In the genomic region with DNA sequence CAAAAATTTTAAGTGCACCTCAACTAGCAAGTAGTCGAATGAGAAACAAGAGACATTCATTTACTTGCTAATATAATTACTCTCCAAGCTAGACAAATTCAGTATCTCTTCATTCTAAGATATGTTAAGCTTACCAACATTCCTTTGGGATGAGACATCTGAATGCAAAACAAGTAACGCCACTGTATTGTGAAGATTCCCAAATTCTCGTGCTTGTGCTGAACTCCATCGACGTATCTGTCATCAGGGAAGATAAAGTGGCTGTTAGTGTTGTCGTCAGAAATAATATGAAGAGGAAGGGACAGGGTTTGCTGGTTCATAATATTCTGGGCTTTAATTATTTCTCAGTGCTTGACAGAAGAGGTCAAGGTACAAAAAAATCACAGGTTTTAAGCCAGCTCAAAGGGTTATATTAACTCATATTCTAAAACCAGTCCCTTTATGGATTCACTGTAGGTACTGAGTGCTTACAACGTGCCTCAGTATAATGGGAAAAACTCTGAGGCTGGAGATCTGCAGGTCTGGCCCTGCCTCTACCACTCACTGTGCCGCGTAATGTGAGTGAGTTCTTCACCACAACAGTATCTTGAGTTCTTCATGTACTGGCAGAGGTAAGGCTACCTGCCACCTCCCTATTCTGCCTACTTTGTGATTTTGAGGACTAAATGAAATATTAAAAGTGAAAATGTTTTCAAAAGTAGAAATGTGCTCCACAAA, we compare ENCODE assay signal across 16 cellular contexts. TPM values are rescaled to one million over a fixed set of nuclear protein-coding genes. Genes with fewer than 3 reads are reported as not detected.
A peak's percentile ranks its signal among the peaks of the same experiment; 100 is the strongest.
DNase-seq lines count a peak whose midpoint lies in the region; ATAC-seq and TF ChIP-seq lines count a peak whose summit lies in the region.
"Had no signal": no experiment of that assay in that cellular context is flagged by ENCODE, and none has a peak within 500 bp of the region (broad histone marks: within the 10 kb centered on the region; RNA-seq: fewer than 3 reads in every experiment).

No MANE protein-coding gene starts in this region.

- H3K9me3 Mint-ChIP-seq in H9, result no peaks in the 10 kb centered on the region
- H3K9me3 Mint-ChIP-seq: activated B cell treated with CpG ODN at 0.5 μM for 24 hours; CD4-positive, alpha-beta memory T cell; effector memory CD8-positive, alpha-beta T cell had no signal

- H3K27me3 Mint-ChIP-seq in H9 (ENCODE audit: low read depth), result no peaks in the 10 kb centered on the region
- H3K27me3 Mint-ChIP-seq: activated B cell treated with CpG ODN at 0.5 μM for 24 hours; CD4-positive, alpha-beta memory T cell; effector memory CD8-positive, alpha-beta T cell had no signal

- H4K91ac ChIP-seq in H9 (ENCODE audit: insufficient read length, low read depth, low read length), result no peak overlapping the region

- ATAC-seq in GM19035 (IDR thresholded peaks at IDR 0.05; ENCODE audit: unreplicated experiment) (no peak), GM18502 (IDR thresholded peaks at IDR 0.05; ENCODE audit: poor library complexity, unreplicated experiment) (no peak)
- ATAC-seq: effector memory CD8-positive, alpha-beta T cell; HepG2; left colon had no signal

- 79% methylated on average over 9 of the region's 9 CpGs for WGBS in HUES64
- WGBS in H9 (ENCODE audit: extremely low coverage, insufficient read length, low lambda C conversion rate), result no CpG with 5 or more reads among the region's 9 CpGs

- H2BK120ac ChIP-seq in H9 (ENCODE audit: low read depth, low read length, poor library complexity, severe bottlenecking), result no peak overlapping the region

- no peak overlapping the region for H2BK5ac ChIP-seq in H9 (ENCODE audit: insufficient read length, low read length)

- no peak overlapping the region for H3K4me3 ChIP-seq in HUES64 (ENCODE audit: low read length)
- H3K4me3 ChIP-seq in cardiac fibroblast (replicated peaks in 1 of 2; ENCODE audit: low read depth in 2 of 2, low read length in 2 of 2), result no peak overlapping the region
- H3K4me3 ChIP-seq: PC-9, prostate gland had no signal

- DNase-seq in AG08395 (ENCODE audit: low spot score) (peak; percentile 58), cardiac fibroblast (ENCODE audit: low read depth in 2 of 2) (peak; percentile 83 to 84), kidney glomerular epithelial cell (lab: John Stamatoyannopoulos, UW) (peak; percentile 56), H9 (no peak), HuH-7.5 (ENCODE audit: low spot score) (no peak)
- DNase-seq: activated B cell treated with CpG ODN at 0.5 μM for 24 hours; CD4-positive, alpha-beta memory T cell; effector memory CD8-positive, alpha-beta T cell; left colon; NCI-H2029 treated with DMSO at 0.1 percent for 48 hours had no signal

- no peak overlapping the region for H4K5ac ChIP-seq in H9 (ENCODE audit: insufficient read length, low read depth, low read length)

- H3K14ac ChIP-seq in H9 (ENCODE audit: insufficient read depth, low read length), result no peak overlapping the region

- peak overlapping the region in 1 of 3 experiments; percentile 23; a peak in 2 of 7 replicates for H3K27ac Mint-ChIP-seq in H9
- H3K27ac Mint-ChIP-seq: activated B cell treated with CpG ODN at 0.5 μM for 24 hours had no signal

- H4K8ac ChIP-seq in H9 (replicated peaks; ENCODE audit: insufficient read length, low read depth, low read length), result no peak overlapping the region

- H3K4me1 ChIP-seq in HUES64 (ENCODE audit: insufficient read depth, low read length) (peaks cover 15% of the 10 kb centered on the region), H9 (ENCODE audit: insufficient read depth, low read length) (no peaks in the 10 kb centered on the region)
- H3K4me1 ChIP-seq: prostate gland had no signal

- no peak overlapping the region for H3K4me2 ChIP-seq in H9 (ENCODE audit: insufficient read depth, insufficient read length, low read length)
- H3K4me2 ChIP-seq: PC-9 had no signal

- H3K4me1 Mint-ChIP-seq in H9, result peaks cover 10% of the 10 kb centered on the region in 2 experiments; a peak in 3 of 4 replicates
- H3K4me1 Mint-ChIP-seq: activated B cell treated with CpG ODN at 0.5 μM for 24 hours; CD4-positive, alpha-beta memory T cell had no signal

- no peak overlapping the region for H3K56ac ChIP-seq in H9 (ENCODE audit: insufficient read length, low read depth, low read length)

- H3K36me3 ChIP-seq in HUES64 (ENCODE audit: insufficient read depth, low read length), result peaks cover 98% of the 10 kb centered on the region

- H2AK5ac ChIP-seq in H9 (ENCODE audit: insufficient read length, low read length), result no peak overlapping the region

- no peaks in the 10 kb centered on the region for H3K27me3 ChIP-seq in HUES64 (ENCODE audit: insufficient read depth, low read length)
- no peaks in the 10 kb centered on the region for H3K27me3 ChIP-seq in H9 (ENCODE audit: insufficient read depth, low read length)

- H3T11ph ChIP-seq in H9 (ENCODE audit: low read length), result no peak overlapping the region

- H3K9me3 ChIP-seq in HUES64 (ENCODE audit: insufficient read depth, low read depth, low read length) (no peaks in the 10 kb centered on the region), H9 (ENCODE audit: control insufficient read depth, low read depth, low read length) (no peaks in the 10 kb centered on the region)
- H3K9me3 ChIP-seq: prostate gland had no signal

- H3K18ac ChIP-seq in H9 (ENCODE audit: insufficient read length, low read depth, low read length), result no peak overlapping the region

- H2BK12ac ChIP-seq in H9 (ENCODE audit: insufficient read length, low read depth, low read length), result no peak overlapping the region

- TF ChIP-seq CTCF in cardiac fibroblast (IDR thresholded peaks at IDR 0.05; ENCODE audit: low read depth, low read length) (no peak), H9 (conservative IDR thresholded peaks at IDR 0.05) (no peak)

- no peak overlapping the region for H3K4me3 Mint-ChIP-seq in H9
- H3K4me3 Mint-ChIP-seq: activated B cell treated with CpG ODN at 0.5 μM for 24 hours; CD4-positive, alpha-beta memory T cell; effector memory CD8-positive, alpha-beta T cell had no signal

- H3K36me3 Mint-ChIP-seq in H9 (ENCODE audit: insufficient read depth in 1 of 3, low read depth in 3 of 3), result peaks cover 14 to 89% (median 52%) of the 10 kb centered on the region in 3 experiments; a peak in 6 of 7 replicates

- H3K23ac ChIP-seq in H9 (ENCODE audit: insufficient read length, low read depth, low read length), result no peak overlapping the region

- H3K79me1 ChIP-seq in H9 (ENCODE audit: insufficient read depth, low read depth, low read length, poor library complexity, severe bottlenecking), result no peaks in the 10 kb centered on the region

- no peaks in the 10 kb centered on the region for H3K23me2 ChIP-seq in H9 (ENCODE audit: insufficient read length, low read depth, low read length, poor library complexity, severe bottlenecking)

- H3K27ac ChIP-seq in HUES64 (ENCODE audit: low read depth, low read length) (peak overlapping the region; percentile 64), H9 (ENCODE audit: insufficient read length, low read depth, low read length) (no peak overlapping the region)
- H3K27ac ChIP-seq: PC-9, prostate gland had no signal

- H3K9ac ChIP-seq in HUES64 (ENCODE audit: low read depth, low read length) (peak overlapping the region; percentile 13; the same call in 1 of the 2 replicates), H9 (ENCODE audit: extremely low read depth, insufficient read length, low read length) (no peak overlapping the region)

- H3K4ac ChIP-seq in H9 (ENCODE audit: low read depth, low read length), result no peak overlapping the region

- no peak overlapping the region for H2BK20ac ChIP-seq in H9 (ENCODE audit: low read depth, low read length, poor library complexity, severe bottlenecking)

- H2BK15ac ChIP-seq in H9 (ENCODE audit: low read depth, low read length), result no peak overlapping the region

- no peaks in the 10 kb centered on the region for H3K79me2 ChIP-seq in H9 (ENCODE audit: insufficient read depth, low read length)

- H2AFZ ChIP-seq in H9 (ENCODE audit: low read length), result no peak overlapping the region
- H2AFZ ChIP-seq: PC-9 had no signal

- no peaks in the 10 kb centered on the region for H4K20me1 ChIP-seq in H9 (ENCODE audit: control insufficient read depth, insufficient read depth, insufficient read length)

RNA-seq across cellular contexts. Expression of gene PCSK9, which starts 42.0 kb away (rescaled TPM):
- polyA plus RNA-seq in HUES64 (2013, experiment 1 of 2), result 19.2 TPM
- polyA plus RNA-seq in HUES64 (2013, experiment 2 of 2), result 20.7 TPM
- 72.2 and 75.1 TPM in 2 replicates for total RNA-seq in H9 (2021)
- total RNA-seq: activated B cell treated with CpG ODN at 0.5 μM for 24 hours; CD4-positive, alpha-beta memory T cell had no signal
- polyA plus RNA-seq: CD4-positive, alpha-beta memory T cell had no signal

Comparison
In these comparisons a context has a peak if more than half of its experiments do, and no peak if none do; other contexts are left out.
1. DNase-seq: peak in AG08395 (single experiment), cardiac fibroblast (2 of 2) and kidney glomerular epithelial cell (single experiment); none in H9 (single experiment) and HuH-7.5 (single experiment).